In the genomic region with DNA sequence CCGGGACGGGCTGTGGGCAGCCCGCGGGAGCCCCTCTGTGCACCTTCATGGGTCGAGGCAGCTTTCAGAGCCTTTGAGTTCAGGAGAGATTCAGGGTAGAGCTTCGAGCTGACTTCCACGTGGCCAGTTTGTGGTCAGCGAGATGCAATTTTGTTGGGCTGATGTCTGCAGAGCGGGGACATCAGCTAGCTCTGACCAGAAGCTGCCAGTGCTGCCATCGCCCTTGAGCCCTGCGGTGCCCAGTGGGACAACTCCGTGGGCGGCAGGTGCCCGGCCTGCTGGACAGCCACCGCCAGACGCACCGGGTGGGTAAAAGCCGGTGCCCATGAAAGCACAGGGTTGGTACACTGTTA, we compare ENCODE assay signal across 8 cellular contexts. TPM values are rescaled to one million over a fixed set of nuclear protein-coding genes. Genes with fewer than 3 reads are reported as not detected.
DNase-seq lines count a peak whose midpoint lies in the region; ATAC-seq and TF ChIP-seq lines count a peak whose summit lies in the region.

No MANE protein-coding gene starts in this region.

- CTCF ChIA-PET in activated CD4-positive, alpha-beta memory T cell treated with anti-CD3 and anti-CD28 coated beads, Interleukin-2, amount 10 ng/mL, durations not matched to agents 7 days and 5 days (lab: Charles Lee), result interaction anchor here (1.2 to 3.5 kb wide), 5 partner anchors 9 to 212 kb away, joined by 3 to 22 read pairs (median 5); no protein-coding TSS in a partner anchor

- peak overlapping the region; percentile 92 for H3K27ac ChIP-seq in left ventricle myocardium inferior (replicated peaks)
- H3K27ac ChIP-seq in gastrocnemius medialis, result peak overlapping the region; percentile 78 to 98 (median 93)

- POLR2A ChIA-PET in activated CD4-positive, alpha-beta memory T cell treated with anti-CD3 and anti-CD28 coated beads, Interleukin-2, amount 10 ng/mL, durations not matched to agents 7 days and 5 days (lab: Charles Lee), result interaction anchor here (0.9 to 3.3 kb wide), 15 partner anchors 9 to 241 kb away, joined by 3 to 18 read pairs (median 3); a partner anchor contains a TSS

- no peaks in the 10 kb centered on the region for H3K9me3 Mint-ChIP-seq in activated CD4-positive, alpha-beta memory T cell treated with anti-CD3 and anti-CD28 coated beads, Interleukin-2, amount 10 ng/mL, durations not matched to agents 7 days and 5 days

- H3K27me3 Mint-ChIP-seq in activated CD4-positive, alpha-beta memory T cell treated with anti-CD3 and anti-CD28 coated beads, Interleukin-2, amount 10 ng/mL, durations not matched to agents 7 days and 5 days, result no peaks in the 10 kb centered on the region

- TF ChIP-seq POLR2A in gastrocnemius medialis (IDR thresholded peaks at IDR 0.05), result no peak

- DNase-seq in activated CD4-positive, alpha-beta memory T cell treated with anti-CD3 and anti-CD28 coated beads, Interleukin-2, amount 10 ng/mL, durations not matched to agents 7 days and 5 days, result no peak
- DNase-seq in left ventricle myocardium inferior (no peak), gastrocnemius medialis (no peak), kidney glomerular epithelial cell (lab: John Stamatoyannopoulos, UW) (no peak), NCI-H510A (lab: John Stamatoyannopoulos, UW) (no peak)
- no peak for DNase-seq in activated CD4-positive, alpha-beta T cell treated with anti-CD3 and anti-CD28 coated beads, Interleukin-2, amount 50 U/mL, for 4 hours

- no peaks in the 10 kb centered on the region for H3K27me3 ChIP-seq in left ventricle myocardium inferior (ENCODE audit: low read depth)
- no peaks in the 10 kb centered on the region for H3K27me3 ChIP-seq in gastrocnemius medialis

- H3K4me1 Mint-ChIP-seq in activated CD4-positive, alpha-beta memory T cell treated with anti-CD3 and anti-CD28 coated beads, Interleukin-2, amount 10 ng/mL, durations not matched to agents 7 days and 5 days, result peaks cover 28% of the 10 kb centered on the region

- ATAC-seq in HG02623 (IDR thresholded peaks at IDR 0.05; ENCODE audit: unreplicated experiment) (peak; percentile 9), gastrocnemius medialis (peak; percentile 16 to 26)

- H3K4me1 ChIP-seq in left ventricle myocardium inferior (peaks cover 38% of the 10 kb centered on the region), gastrocnemius medialis (peaks cover 13 to 16% of the 10 kb centered on the region in 2 donors)

- TF ChIP-seq CTCF in GM12875 (IDR thresholded peaks at IDR 0.05; ENCODE audit: borderline replicate concordance, insufficient read depth, low read depth, low read length) (no peak), left ventricle myocardium inferior (IDR thresholded peaks at IDR 0.05; ENCODE audit: borderline replicate concordance) (no peak), gastrocnemius medialis (IDR thresholded peaks at IDR 0.05 in 4 of 5, conservative IDR thresholded peaks at IDR 0.05 in 1 of 5) (no peak)

- peak overlapping the region; percentile 77 for H3K27ac Mint-ChIP-seq in activated CD4-positive, alpha-beta memory T cell treated with anti-CD3 and anti-CD28 coated beads, Interleukin-2, amount 10 ng/mL, durations not matched to agents 7 days and 5 days

- peaks cover 15% of the 10 kb centered on the region for H3K36me3 Mint-ChIP-seq in activated CD4-positive, alpha-beta memory T cell treated with anti-CD3 and anti-CD28 coated beads, Interleukin-2, amount 10 ng/mL, durations not matched to agents 7 days and 5 days (ENCODE audit: low read depth)

- H3K4me3 Mint-ChIP-seq in activated CD4-positive, alpha-beta memory T cell treated with anti-CD3 and anti-CD28 coated beads, Interleukin-2, amount 10 ng/mL, durations not matched to agents 7 days and 5 days, result peak overlapping the region; percentile 82

- H3K36me3 ChIP-seq in left ventricle myocardium inferior (no peaks in the 10 kb centered on the region), gastrocnemius medialis (no peaks in the 10 kb centered on the region)

- in situ Hi-C loops in gastrocnemius medialis (cut with MboI; ENCODE audit: low sequenced_read_pairs in 4 of 4), result loop anchor here in 1 of 4 donors (25.0 kb wide), 1 partner anchor 186 kb away; a partner anchor contains a TSS

- intact Hi-C loops in left ventricle myocardium inferior (cut with micrococcal nuclease) (no loop called here), gastrocnemius medialis (cut with DNase I; ENCODE audit: low total_unique reads) (loop anchor here (2.0 to 5.0 kb wide), 2 partner anchors 17 to 51 kb away; a partner anchor contains a TSS)

- H3K9me3 ChIP-seq in left ventricle myocardium inferior (replicated peaks) (no peaks in the 10 kb centered on the region), gastrocnemius medialis (no peaks in the 10 kb centered on the region)

- H3K4me3 ChIP-seq in GM12875 (ENCODE audit: low read depth, low read length) (peak overlapping the region; percentile 98), left ventricle myocardium inferior (peak overlapping the region; percentile 96), gastrocnemius medialis (peak overlapping the region; percentile 67 to 99 (median 85))

RNA-seq across cellular contexts. Expression of a gene that starts 0.7 kb away (rescaled TPM):
- 100 to 1,000 TPM; 215 to 224 TPM for total RNA-seq in activated CD4-positive, alpha-beta memory T cell treated with anti-CD3 and anti-CD28 coated beads, Interleukin-2, amount 10 ng/mL, durations not matched to agents 7 days and 5 days
- total RNA-seq in left ventricle myocardium inferior, result 101 TPM
- 100 to 1,000 TPM in 3 of 4 donors, 10 to 100 TPM in 1; 98.6 to 167 (median 153) TPM for total RNA-seq in gastrocnemius medialis

RNA-seq across cellular contexts. Expression of a gene that starts 29.3 kb away (rescaled TPM):
- total RNA-seq in activated CD4-positive, alpha-beta memory T cell treated with anti-CD3 and anti-CD28 coated beads, Interleukin-2, amount 10 ng/mL, durations not matched to agents 7 days and 5 days, result 10 to 100 TPM; 48.6 to 52.9 TPM
- total RNA-seq in left ventricle myocardium inferior (26.2 TPM), gastrocnemius medialis (10 to 100 TPM in 2 of 4 donors, 1 to 10 TPM in 2; 3.5 to 10.6 (median 9.4) TPM)

RNA-seq across cellular contexts. Expression of a gene that starts 41.9 kb away (rescaled TPM):
- total RNA-seq in activated CD4-positive, alpha-beta memory T cell treated with anti-CD3 and anti-CD28 coated beads, Interleukin-2, amount 10 ng/mL, durations not matched to agents 7 days and 5 days, result 1 to 10 TPM; 1.2 to 1.6 TPM
- total RNA-seq in left ventricle myocardium inferior (not detected), gastrocnemius medialis (under 1 TPM in 1 of 4 donors, not detected in 3; 0.20 TPM)

RNA-seq across cellular contexts. Expression of a gene that starts 42.0 kb away (rescaled TPM):
- total RNA-seq in activated CD4-positive, alpha-beta memory T cell treated with anti-CD3 and anti-CD28 coated beads, Interleukin-2, amount 10 ng/mL, durations not matched to agents 7 days and 5 days, result 10 to 100 TPM; 16.2 to 19.4 TPM
- 2.2 TPM for total RNA-seq in left ventricle myocardium inferior
- 1 to 10 TPM in 3 of 4 donors, under 1 TPM in 1; 0.42 to 3.3 (median 1.8) TPM for total RNA-seq in gastrocnemius medialis

RNA-seq across cellular contexts. Expression of a gene that starts 50.1 kb away (rescaled TPM):
- total RNA-seq in activated CD4-positive, alpha-beta memory T cell treated with anti-CD3 and anti-CD28 coated beads, Interleukin-2, amount 10 ng/mL, durations not matched to agents 7 days and 5 days, result 10 to 100 TPM; 35.7 to 38.3 TPM
- 3.9 TPM for total RNA-seq in left ventricle myocardium inferior
- 1 to 10 TPM in 2 of 4 donors, under 1 TPM in 1, not detected in 1; 0.80 to 1.5 (median 1.0) TPM for total RNA-seq in gastrocnemius medialis
